Comparison of ENCODE assay signal across 14 cellular contexts in the genomic region with DNA sequence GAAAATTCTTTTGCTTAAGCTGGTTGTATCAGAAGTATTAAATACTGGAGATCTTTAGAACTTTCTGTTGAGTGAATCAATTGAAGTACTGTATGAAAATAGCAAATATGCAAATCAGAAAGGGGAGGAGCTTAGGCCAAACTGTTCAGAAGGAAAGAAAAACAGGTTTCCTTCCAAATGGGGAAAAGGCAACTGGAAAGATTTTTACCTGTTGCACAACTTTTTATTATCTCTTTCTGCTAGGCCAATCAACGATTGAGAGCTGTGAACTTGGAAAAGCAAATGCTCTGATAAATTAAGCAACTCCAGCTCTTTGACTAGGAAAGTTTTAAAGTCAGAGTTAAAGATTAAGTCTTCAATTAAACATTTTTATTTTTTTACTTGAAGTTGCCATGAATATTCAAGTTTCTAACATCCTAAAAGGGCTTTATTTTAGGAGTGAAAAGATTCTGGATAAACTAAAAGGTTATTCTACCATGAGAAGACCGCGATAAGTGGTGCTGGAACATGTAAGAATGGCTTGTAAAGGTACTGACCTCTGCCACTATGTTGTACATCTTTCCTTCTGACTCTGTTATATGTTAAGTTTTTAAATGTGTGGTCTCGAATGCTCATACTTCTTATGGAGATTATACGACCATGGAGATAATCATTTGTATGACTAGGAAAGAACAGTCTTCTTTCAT. TPM values are rescaled to one million over a fixed set of nuclear protein-coding genes. Genes with fewer than 3 reads are reported as not detected.
DNase-seq lines count a peak whose midpoint lies in the region; ATAC-seq and TF ChIP-seq lines count a peak whose summit lies in the region.
"Had no signal": no experiment of that assay in that cellular context is flagged by ENCODE, and none has a peak within 500 bp of the region (broad histone marks: within the 10 kb centered on the region; RNA-seq: fewer than 3 reads in every experiment).

No MANE protein-coding gene starts in this region.

- TF ChIP-seq CTCF in breast epithelium (IDR thresholded peaks at IDR 0.05) (no peak), neutrophil (IDR thresholded peaks at IDR 0.05) (no peak), vagina (IDR thresholded peaks at IDR 0.05) (no peak), OCI-LY7 (conservative IDR thresholded peaks at IDR 0.05; ENCODE audit: low read length) (no peak)

- BruUV-seq in OCI-LY7 (replicated peaks; lab: Mats Ljungman, UMichigan): no TSS peak

- H3K79me2 ChIP-seq in OCI-LY7 (ENCODE audit: insufficient read depth, low read depth, low read length): no peaks in the 10 kb centered on the region

- H3K27ac ChIP-seq in breast epithelium: peak overlapping the region; percentile 29 to 62
- H3K27ac ChIP-seq in neutrophil: peak overlapping the region; percentile 35
- H3K27ac ChIP-seq in vagina: peak overlapping the region; percentile 42
- H3K27ac ChIP-seq in OCI-LY7 (ENCODE audit: low read depth, low read length, poor library complexity, severe bottlenecking): no peak overlapping the region
- H3K27ac ChIP-seq: KMS-11 had no signal

- POLR2A ChIA-PET in OCI-LY7 (lab: Charles Lee): interaction anchor here (1.3 kb wide), 1 partner anchor 8 kb away, joined by 3 read pairs; no protein-coding TSS in a partner anchor

- H3K9me2 ChIP-seq in OCI-LY7 (ENCODE audit: insufficient read depth, low read length): no peaks in the 10 kb centered on the region

- H3K4me1 ChIP-seq in breast epithelium (peaks cover 0 to 16% of the 10 kb centered on the region in 2 donors), neutrophil (ENCODE audit: control insufficient read depth in 1 of 2, insufficient read depth in 1 of 2, low read depth in 1 of 2, low read length in 1 of 2) (peaks cover 30 to 31% of the 10 kb centered on the region in 2 experiments), vagina (peaks cover 61% of the 10 kb centered on the region), OCI-LY7 (ENCODE audit: insufficient read depth, low read length, poor library complexity, severe bottlenecking) (no peaks in the 10 kb centered on the region)

- H4K20me1 ChIP-seq in OCI-LY7 (ENCODE audit: insufficient read depth, low read length): no peaks in the 10 kb centered on the region

- TF ChIP-seq POLR2A in breast epithelium (IDR thresholded peaks at IDR 0.05): no peak
- TF ChIP-seq POLR2A in vagina (IDR thresholded peaks at IDR 0.05): no peak

- CTCF ChIA-PET in OCI-LY7 (lab: Charles Lee; ENCODE audit: unreplicated experiment): no interaction called here

- H3K9me3 ChIP-seq in breast epithelium: no peaks in the 10 kb centered on the region
- no peaks in the 10 kb centered on the region for H3K9me3 ChIP-seq in neutrophil
- no peaks in the 10 kb centered on the region for H3K9me3 ChIP-seq in vagina
- H3K9me3 ChIP-seq in OCI-LY7 (ENCODE audit: low read length): no peaks in the 10 kb centered on the region

- intact Hi-C loops in Right ventricle myocardium inferior (cut with DNase I): no loop called here
- intact Hi-C loops in cardiac septum (cut with DNase I): no loop called here
- intact Hi-C loops in breast epithelium (cut with DNase I; ENCODE audit: low total_unique reads): no loop called here
- intact Hi-C loops in vagina (cut with DNase I): no loop called here
- intact Hi-C loops in OCI-LY7 (cut with micrococcal nuclease; ENCODE audit: unreplicated experiment): no loop called here

- H3K4me2 ChIP-seq in OCI-LY7 (ENCODE audit: low read length): no peak overlapping the region
- H3K4me2 ChIP-seq: KMS-11 had no signal

- H3K4me3 ChIP-seq in breast epithelium: no peak overlapping the region
- no peak overlapping the region for H3K4me3 ChIP-seq in neutrophil (ENCODE audit: low read depth in 1 of 2, low read length in 1 of 2)
- H3K4me3 ChIP-seq in vagina: no peak overlapping the region
- no peak overlapping the region for H3K4me3 ChIP-seq in OCI-LY7 (ENCODE audit: low read depth, low read length, poor library complexity, severe bottlenecking)

- H3K27me3 ChIP-seq in breast epithelium (no peaks in the 10 kb centered on the region), neutrophil (no peaks in the 10 kb centered on the region), vagina (no peaks in the 10 kb centered on the region)

- no peak for DNase-seq in Right ventricle myocardium inferior (ENCODE audit: missing footprints)
- no peak for DNase-seq in cardiac septum (ENCODE audit: low spot score)
- DNase-seq in breast epithelium (ENCODE audit: low spot score in 2 of 2): no peak
- DNase-seq in vagina (ENCODE audit: extremely low spot score in 2 of 2): no peak
- no peak for DNase-seq in DMS 273 treated with DMSO at 0.1 percent for 48 hours (lab: John Stamatoyannopoulos, UW)
- no peak for DNase-seq in OCI-LY7 (ENCODE audit: low spot score)
- DNase-seq: activated CD8-positive, alpha-beta memory T cell treated with anti-CD3 and anti-CD28 coated beads, Interleukin-2, amount 50 U/mL, for 48 hours; aorta; effector CD4-positive, alpha-beta T cell; kidney glomerular epithelial cell; NCI-H187 had no signal

- H3K36me3 ChIP-seq in breast epithelium (no peaks in the 10 kb centered on the region), neutrophil (no peaks in the 10 kb centered on the region), vagina (no peaks in the 10 kb centered on the region), OCI-LY7 (ENCODE audit: insufficient read depth, low read length) (0 out of 2 replicates have a peak, but pooled peaks cover 12% of the 10 kb centered on the region)

- no peak overlapping the region for H2AFZ ChIP-seq in OCI-LY7 (ENCODE audit: low read length)

- peak; percentile 42 for ATAC-seq in Right ventricle myocardium inferior
- no peak for ATAC-seq in HG02885 (IDR thresholded peaks at IDR 0.05; ENCODE audit: poor library complexity, unreplicated experiment)

RNA-seq across cellular contexts. Expression of a gene that starts 16.5 kb away (rescaled TPM):
- total RNA-seq in Right ventricle myocardium inferior (15.8 TPM), cardiac septum (10.0 TPM), breast epithelium (10 to 100 TPM; 22.7 to 43.8 (median 26.2) TPM), vagina (19.2 TPM), OCI-LY7 (2022) (4.5 and 5.1 TPM in 2 replicates)
- total RNA-seq in OCI-LY7 (2014; rRNA removed; shearing (Covaris generic)): 3.1 and 3.3 TPM in 2 replicates

RNA-seq across cellular contexts. Expression of a gene that starts 16.9 kb away (rescaled TPM):
- total RNA-seq in Right ventricle myocardium inferior: 58.1 TPM
- total RNA-seq in cardiac septum: 37.7 TPM
- 10 to 100 TPM; 42.6 to 54.6 (median 50.9) TPM for total RNA-seq in breast epithelium
- total RNA-seq in vagina: 23.6 TPM
- total RNA-seq in OCI-LY7 (2014; rRNA removed; shearing (Covaris generic)): 24.0 and 24.3 TPM in 2 replicates
- total RNA-seq in OCI-LY7 (2022): 23.3 and 24.0 TPM in 2 replicates
